In genomic region chr10:65720901-65721300, GRCh38 we compare ENCODE assay signal across 25 cellular contexts.
"Had no signal": no experiment of that assay in that cellular context is flagged by ENCODE, and none has a peak within 500 bp of the region (broad histone marks: within the 10 kb centered on the region; RNA-seq: fewer than 3 reads in every experiment).

No MANE protein-coding gene starts in this region.

- DNase-seq: colonic mucosa; effector CD8-positive, alpha-beta T cell; endodermal cell; foreskin melanocyte; hypothalamus; immature natural killer cell; islet precursor cell; kidney glomerular epithelial cell; left colon; left ventricle myocardium superior; natural killer cell; pancreas; stimulated activated CD4-positive, alpha-beta T cell treated with anti-CD3 and anti-CD28 coated beads, Interleukin-15, amount 100 ng/mL, for 24 hours; stimulated activated CD4-positive, alpha-beta T cell treated with anti-CD3 and anti-CD28 coated beads, Interleukin-4, amount 100 ng/mL, for 1 hour; stimulated activated CD8-positive, alpha-beta memory T cell treated with anti-CD3 and anti-CD28 coated beads, Interleukin-4, amount 100 ng/mL, for 48 hours; stimulated activated naive CD4-positive, alpha-beta T cell; stimulated activated naive CD8-positive, alpha-beta T cell treated with anti-CD3 and anti-CD28 coated beads, Interleukin-15, amount 100 ng/mL, for 72 hours; transverse colon; upper lobe of right lung; uterus had no signal

- FAIRE-seq: endothelial cell of umbilical vein, pancreas had no signal

- H3K4me3 ChIP-seq: colonic mucosa, esophagus muscularis mucosa, lung, pancreas, skin epidermis, suprapubic skin, transverse colon, upper lobe of right lung, uterus had no signal

- H3K36me3 ChIP-seq: colonic mucosa, esophagus muscularis mucosa, pancreas, suprapubic skin, transverse colon, upper lobe of right lung, uterus had no signal

- H3K9me3 ChIP-seq: colonic mucosa, esophagus muscularis mucosa, pancreas, suprapubic skin, transverse colon, upper lobe of right lung, uterus had no signal

- H3K4me1 ChIP-seq: colonic mucosa, esophagus muscularis mucosa, pancreas, suprapubic skin, transverse colon, upper lobe of right lung, uterus had no signal

- H3K27me3 ChIP-seq: colonic mucosa, esophagus muscularis mucosa, pancreas, suprapubic skin, transverse colon, upper lobe of right lung, uterus had no signal

- H3K27ac ChIP-seq: colonic mucosa, esophagus muscularis mucosa, pancreas, skin epidermis, suprapubic skin, transverse colon, upper lobe of right lung, uterus had no signal
